In genomic region chr1:18681423-18681835, GRCh38 we compare ENCODE assay signal across 1 cellular context.
TF ChIP-seq lines count a peak whose summit lies in the region.

No MANE protein-coding gene starts in this region.

TF ChIP-seq in GM23338, 12 proteins besides CTCF, POLR2A, EP300 and RAD21 (continued from another document):
- TF ChIP-seq, protein P1, sequence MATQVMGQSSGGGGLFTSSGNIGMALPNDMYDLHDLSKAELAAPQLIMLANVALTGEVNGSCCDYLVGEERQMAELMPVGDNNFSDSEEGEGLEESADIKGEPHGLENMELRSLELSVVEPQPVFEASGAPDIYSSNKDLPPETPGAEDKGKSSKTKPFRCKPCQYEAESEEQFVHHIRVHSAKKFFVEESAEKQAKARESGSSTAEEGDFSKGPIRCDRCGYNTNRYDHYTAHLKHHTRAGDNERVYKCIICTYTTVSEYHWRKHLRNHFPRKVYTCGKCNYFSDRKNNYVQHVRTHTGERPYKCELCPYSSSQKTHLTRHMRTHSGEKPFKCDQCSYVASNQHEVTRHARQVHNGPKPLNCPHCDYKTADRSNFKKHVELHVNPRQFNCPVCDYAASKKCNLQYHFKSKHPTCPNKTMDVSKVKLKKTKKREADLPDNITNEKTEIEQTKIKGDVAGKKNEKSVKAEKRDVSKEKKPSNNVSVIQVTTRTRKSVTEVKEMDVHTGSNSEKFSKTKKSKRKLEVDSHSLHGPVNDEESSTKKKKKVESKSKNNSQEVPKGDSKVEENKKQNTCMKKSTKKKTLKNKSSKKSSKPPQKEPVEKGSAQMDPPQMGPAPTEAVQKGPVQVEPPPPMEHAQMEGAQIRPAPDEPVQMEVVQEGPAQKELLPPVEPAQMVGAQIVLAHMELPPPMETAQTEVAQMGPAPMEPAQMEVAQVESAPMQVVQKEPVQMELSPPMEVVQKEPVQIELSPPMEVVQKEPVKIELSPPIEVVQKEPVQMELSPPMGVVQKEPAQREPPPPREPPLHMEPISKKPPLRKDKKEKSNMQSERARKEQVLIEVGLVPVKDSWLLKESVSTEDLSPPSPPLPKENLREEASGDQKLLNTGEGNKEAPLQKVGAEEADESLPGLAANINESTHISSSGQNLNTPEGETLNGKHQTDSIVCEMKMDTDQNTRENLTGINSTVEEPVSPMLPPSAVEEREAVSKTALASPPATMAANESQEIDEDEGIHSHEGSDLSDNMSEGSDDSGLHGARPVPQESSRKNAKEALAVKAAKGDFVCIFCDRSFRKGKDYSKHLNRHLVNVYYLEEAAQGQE (IDR thresholded peaks at IDR 0.05; ENCODE audit: unreplicated experiment): no peak
- no peak for TF ChIP-seq JUNB (IDR thresholded peaks at IDR 0.05; ENCODE audit: unreplicated experiment)
- TF ChIP-seq NANOG (IDR thresholded peaks at IDR 0.05; ENCODE audit: borderline replicate concordance): no peak
- TF ChIP-seq, protein P2, sequence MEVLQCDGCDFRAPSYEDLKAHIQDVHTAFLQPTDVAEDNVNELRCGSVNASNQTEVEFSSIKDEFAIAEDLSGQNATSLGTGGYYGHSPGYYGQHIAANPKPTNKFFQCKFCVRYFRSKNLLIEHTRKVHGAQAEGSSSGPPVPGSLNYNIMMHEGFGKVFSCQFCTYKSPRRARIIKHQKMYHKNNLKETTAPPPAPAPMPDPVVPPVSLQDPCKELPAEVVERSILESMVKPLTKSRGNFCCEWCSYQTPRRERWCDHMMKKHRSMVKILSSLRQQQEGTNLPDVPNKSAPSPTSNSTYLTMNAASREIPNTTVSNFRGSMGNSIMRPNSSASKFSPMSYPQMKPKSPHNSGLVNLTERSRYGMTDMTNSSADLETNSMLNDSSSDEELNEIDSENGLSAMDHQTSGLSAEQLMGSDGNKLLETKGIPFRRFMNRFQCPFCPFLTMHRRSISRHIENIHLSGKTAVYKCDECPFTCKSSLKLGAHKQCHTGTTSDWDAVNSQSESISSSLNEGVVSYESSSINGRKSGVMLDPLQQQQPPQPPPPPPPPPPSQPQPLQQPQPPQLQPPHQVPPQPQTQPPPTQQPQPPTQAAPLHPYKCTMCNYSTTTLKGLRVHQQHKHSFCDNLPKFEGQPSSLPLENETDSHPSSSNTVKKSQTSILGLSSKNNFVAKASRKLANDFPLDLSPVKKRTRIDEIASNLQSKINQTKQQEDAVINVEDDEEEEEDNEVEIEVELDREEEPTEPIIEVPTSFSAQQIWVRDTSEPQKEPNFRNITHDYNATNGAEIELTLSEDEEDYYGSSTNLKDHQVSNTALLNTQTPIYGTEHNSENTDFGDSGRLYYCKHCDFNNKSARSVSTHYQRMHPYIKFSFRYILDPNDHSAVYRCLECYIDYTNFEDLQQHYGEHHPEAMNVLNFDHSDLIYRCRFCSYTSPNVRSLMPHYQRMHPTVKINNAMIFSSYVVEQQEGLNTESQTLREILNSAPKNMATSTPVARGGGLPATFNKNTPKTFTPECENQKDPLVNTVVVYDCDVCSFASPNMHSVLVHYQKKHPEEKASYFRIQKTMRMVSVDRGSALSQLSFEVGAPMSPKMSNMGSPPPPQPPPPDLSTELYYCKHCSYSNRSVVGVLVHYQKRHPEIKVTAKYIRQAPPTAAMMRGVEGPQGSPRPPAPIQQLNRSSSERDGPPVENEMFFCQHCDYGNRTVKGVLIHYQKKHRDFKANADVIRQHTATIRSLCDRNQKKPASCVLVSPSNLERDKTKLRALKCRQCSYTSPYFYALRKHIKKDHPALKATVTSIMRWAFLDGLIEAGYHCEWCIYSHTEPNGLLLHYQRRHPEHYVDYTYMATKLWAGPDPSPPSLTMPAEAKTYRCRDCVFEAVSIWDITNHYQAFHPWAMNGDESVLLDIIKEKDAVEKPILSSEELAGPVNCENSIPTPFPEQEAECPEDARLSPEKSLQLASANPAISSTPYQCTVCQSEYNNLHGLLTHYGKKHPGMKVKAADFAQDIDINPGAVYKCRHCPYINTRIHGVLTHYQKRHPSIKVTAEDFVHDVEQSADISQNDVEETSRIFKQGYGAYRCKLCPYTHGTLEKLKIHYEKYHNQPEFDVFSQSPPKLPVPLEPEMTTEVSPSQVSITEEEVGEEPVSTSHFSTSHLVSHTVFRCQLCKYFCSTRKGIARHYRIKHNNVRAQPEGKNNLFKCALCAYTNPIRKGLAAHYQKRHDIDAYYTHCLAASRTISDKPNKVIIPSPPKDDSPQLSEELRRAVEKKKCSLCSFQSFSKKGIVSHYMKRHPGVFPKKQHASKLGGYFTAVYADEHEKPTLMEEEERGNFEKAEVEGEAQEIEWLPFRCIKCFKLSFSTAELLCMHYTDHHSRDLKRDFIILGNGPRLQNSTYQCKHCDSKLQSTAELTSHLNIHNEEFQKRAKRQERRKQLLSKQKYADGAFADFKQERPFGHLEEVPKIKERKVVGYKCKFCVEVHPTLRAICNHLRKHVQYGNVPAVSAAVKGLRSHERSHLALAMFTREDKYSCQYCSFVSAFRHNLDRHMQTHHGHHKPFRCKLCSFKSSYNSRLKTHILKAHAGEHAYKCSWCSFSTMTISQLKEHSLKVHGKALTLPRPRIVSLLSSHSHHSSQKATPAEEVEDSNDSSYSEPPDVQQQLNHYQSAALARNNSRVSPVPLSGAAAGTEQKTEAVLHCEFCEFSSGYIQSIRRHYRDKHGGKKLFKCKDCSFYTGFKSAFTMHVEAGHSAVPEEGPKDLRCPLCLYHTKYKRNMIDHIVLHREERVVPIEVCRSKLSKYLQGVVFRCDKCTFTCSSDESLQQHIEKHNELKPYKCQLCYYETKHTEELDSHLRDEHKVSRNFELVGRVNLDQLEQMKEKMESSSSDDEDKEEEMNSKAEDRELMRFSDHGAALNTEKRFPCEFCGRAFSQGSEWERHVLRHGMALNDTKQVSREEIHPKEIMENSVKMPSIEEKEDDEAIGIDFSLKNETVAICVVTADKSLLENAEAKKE (CRISPR knock-in tag; IDR thresholded peaks at IDR 0.05): no peak
- no peak for TF ChIP-seq ZNF114 (CRISPR knock-in tag; IDR thresholded peaks at IDR 0.05)
- no peak for TF ChIP-seq ZNF331 (CRISPR knock-in tag; IDR thresholded peaks at IDR 0.05; ENCODE audit: low read depth)
- no peak for TF ChIP-seq STAT1 (IDR thresholded peaks at IDR 0.05; ENCODE audit: unreplicated experiment)
